ENCODE assay signal across 21 cellular contexts in genomic region chr16:57766714-57767348, GRCh38. TPM values are rescaled to one million over a fixed set of nuclear protein-coding genes. Genes with fewer than 3 reads are reported as not detected.
DNase-seq lines count a peak whose midpoint lies in the region; ATAC-seq, FAIRE-seq and TF ChIP-seq lines count a peak whose summit lies in the region.
"Had no signal": no experiment of that assay in that cellular context is flagged by ENCODE, and none has a peak within 500 bp of the region (broad histone marks: within the 10 kb centered on the region; RNA-seq: fewer than 3 reads in every experiment).

No MANE protein-coding gene starts in this region.

- no peak overlapping the region for H4K8ac ChIP-seq in neuronal stem cell (ENCODE audit: low read depth, low read length)

- no peak overlapping the region for H2BK120ac ChIP-seq in neuronal stem cell (ENCODE audit: low read depth, low read length)

- H3K79me1 ChIP-seq in neuronal stem cell (ENCODE audit: low read depth, low read length): no peaks in the 10 kb centered on the region

- H4K20me1 ChIP-seq in HepG2 (ENCODE audit: insufficient read depth, low read length): no peaks in the 10 kb centered on the region
- H4K20me1 ChIP-seq in K562 (replicated peaks; ENCODE audit: control insufficient read depth, insufficient read depth, low read length): no peaks in the 10 kb centered on the region

- BruUV-seq in HepG2 (replicated peaks; lab: Mats Ljungman, UMichigan) (no TSS peak), K562 (replicated peaks; lab: Mats Ljungman, UMichigan) (no TSS peak)

- no peak overlapping the region for H3K14ac ChIP-seq in neuronal stem cell (ENCODE audit: low read length)

- H3K9ac ChIP-seq in HepG2 (ENCODE audit: insufficient read depth, low read depth, low read length): no peak overlapping the region
- H3K9ac ChIP-seq in K562 (ENCODE audit: insufficient read depth in 1 of 2, low read depth in 2 of 2, low read length in 2 of 2): no peak overlapping the region; a peak in 1 of 4 replicates
- peak overlapping the region; percentile 12 for H3K9ac ChIP-seq in neuronal stem cell (ENCODE audit: low read depth, low read length, poor library complexity)
- H3K9ac ChIP-seq: GM23248 had no signal

- no peaks in the 10 kb centered on the region for H3K9me3 ChIP-seq in HepG2 (ENCODE audit: low read length)
- no peaks in the 10 kb centered on the region for H3K9me3 ChIP-seq in right lobe of liver
- no peaks in the 10 kb centered on the region for H3K9me3 ChIP-seq in K562 (replicated peaks; ENCODE audit: control insufficient read depth, insufficient read depth, low read depth, low read length)
- H3K9me3 ChIP-seq in neuronal stem cell (replicated peaks in 1 of 2; ENCODE audit: control insufficient read depth in 2 of 2, insufficient read depth in 1 of 2, low read depth in 1 of 2, low read length in 2 of 2): no peaks in the 10 kb centered on the region
- H3K9me3 ChIP-seq: BE2C had no signal

- H3K4me1 ChIP-seq in HepG2 (ENCODE audit: insufficient read depth, low read length) (no peaks in the 10 kb centered on the region), right lobe of liver (no peaks in the 10 kb centered on the region), K562 (replicated peaks in 1 of 2; ENCODE audit: control insufficient read depth in 2 of 2, insufficient read depth in 2 of 2, low read length in 2 of 2) (peaks cover 4 to 20% of the 10 kb centered on the region in 2 experiments; a peak in 3 of 5 replicates), neuronal stem cell (ENCODE audit: control insufficient read depth in 2 of 2, insufficient read depth in 1 of 2, low read depth in 1 of 2, low read length in 2 of 2) (peaks cover 3 to 8% of the 10 kb centered on the region in 2 donors)

- no peak overlapping the region for H2AFZ ChIP-seq in HepG2 (ENCODE audit: low read length)
- no peak overlapping the region for H2AFZ ChIP-seq in K562 (ENCODE audit: low read depth, low read length)
- no peak overlapping the region for H2AFZ ChIP-seq in neuronal stem cell (ENCODE audit: low read length)
- H2AFZ ChIP-seq: GM23248 had no signal

- POLR2A ChIA-PET in HepG2 (lab: Yijun Ruan, JAX) (interaction anchor here (1.0 kb wide), 1 partner anchor 12 kb away, joined by 3 read pairs; no protein-coding TSS in a partner anchor), K562 (lab: Yijun Ruan, JAX) (interaction anchor here (0.6 to 0.9 kb wide), 3 partner anchors 13 to 44 kb away, joined by 3 read pairs; no protein-coding TSS in a partner anchor)

- no peaks in the 10 kb centered on the region for H3K27me3 ChIP-seq in HepG2 (ENCODE audit: control insufficient read depth in 1 of 2, insufficient read depth in 2 of 2, low read length in 2 of 2)
- H3K27me3 ChIP-seq in right lobe of liver: no peaks in the 10 kb centered on the region
- H3K27me3 ChIP-seq in K562 (ENCODE audit: control insufficient read depth in 2 of 2, insufficient read depth in 2 of 2, low read length in 2 of 2): no peaks in the 10 kb centered on the region
- H3K27me3 ChIP-seq in neuronal stem cell (ENCODE audit: control insufficient read depth in 3 of 3, insufficient read depth in 3 of 3, low read depth in 1 of 3, low read length in 3 of 3): no peaks in the 10 kb centered on the region
- H3K27me3 ChIP-seq: BE2C had no signal

- TF ChIP-seq EP300 in HepG2 (IDR thresholded peaks at IDR 0.05; ENCODE audit: low read depth in 2 of 2, low read length in 2 of 2): no peak
- no peak for TF ChIP-seq EP300 in HepG2 (CRISPR knock-in tag; IDR thresholded peaks at IDR 0.05; ENCODE audit: borderline replicate concordance)
- TF ChIP-seq EP300 in K562 (IDR thresholded peaks at IDR 0.05; ENCODE audit: low read length): no peak

- TF ChIP-seq RAD21 in HepG2 (CRISPR knock-in tag; IDR thresholded peaks at IDR 0.05) (no peak), K562 (CRISPR knock-in tag; conservative IDR thresholded peaks at IDR 0.05 in 1 of 2, IDR thresholded peaks at IDR 0.05 in 1 of 2) (no peak)

- 97% methylated on average over 15 of the region's 15 CpGs for WGBS in HepG2 (ENCODE audit: low lambda C conversion rate)
- 93% methylated on average over 3 of the region's 15 CpGs for WGBS in right lobe of liver (ENCODE audit: insufficient coverage, low coverage, low lambda C conversion rate, missing lambda C conversion rate)
- WGBS in K562 (ENCODE audit: insufficient coverage, low coverage, missing lambda C conversion rate): 85% methylated on average over 14 of the region's 15 CpGs
- no CpG with 5 or more reads among the region's 15 CpGs for WGBS in neuronal stem cell (ENCODE audit: extremely low coverage in 2 of 2, insufficient read length in 2 of 2, insufficient replicate concordance in 1 of 2), 2 donors

- H2BK5ac ChIP-seq in neuronal stem cell (ENCODE audit: low read length): no peak overlapping the region

- H3K23ac ChIP-seq in neuronal stem cell (ENCODE audit: low read depth, low read length, poor library complexity): peak overlapping the region; percentile 68

- H4K91ac ChIP-seq in neuronal stem cell (ENCODE audit: low read depth, low read length, poor library complexity): no peak overlapping the region

- TF ChIP-seq CTCF in HepG2 (CRISPR knock-in tag; IDR thresholded peaks at IDR 0.05) (no peak), right lobe of liver (IDR thresholded peaks at IDR 0.05) (no peak), K562 (IDR thresholded peaks at IDR 0.05 in 2 of 3, conservative IDR thresholded peaks at IDR 0.05 in 1 of 3; ENCODE audit: insufficient read depth in 2 of 3, low read depth in 1 of 3, low read length in 3 of 3) (no peak)

- no peak overlapping the region for H3K4me3 ChIP-seq in HepG2 (replicated peaks in 1 of 3; ENCODE audit: insufficient read depth in 1 of 3, low read depth in 2 of 3, low read length in 3 of 3)
- no peak overlapping the region for H3K4me3 ChIP-seq in right lobe of liver
- no peak overlapping the region for H3K4me3 ChIP-seq in K562
- peak overlapping the region in 1 of 2 donors; percentile 16 for H3K4me3 ChIP-seq in neuronal stem cell (ENCODE audit: low read length in 2 of 2)
- H3K4me3 ChIP-seq: GM23248 had no signal

- H3K27ac ChIP-seq in HepG2 (ENCODE audit: extremely low read length, insufficient read depth, low read length): no peak overlapping the region
- no peak overlapping the region for H3K27ac ChIP-seq in right lobe of liver
- no peak overlapping the region for H3K27ac ChIP-seq in K562 (ENCODE audit: extremely low read depth, low read depth, low read length)
- H3K27ac ChIP-seq in neuronal stem cell (replicated peaks; ENCODE audit: low read length): no peak overlapping the region
- H3K27ac ChIP-seq: GM23248 had no signal

- H2BK15ac ChIP-seq in neuronal stem cell (ENCODE audit: low read length): no peak overlapping the region

- H2BK12ac ChIP-seq in neuronal stem cell (ENCODE audit: low read length): peak overlapping the region; percentile 75

- TF ChIP-seq POLR2A in HepG2 (IDR thresholded peaks at IDR 0.05; ENCODE audit: insufficient read depth in 1 of 2, low read depth in 2 of 2, low read length in 2 of 2) (no peak), right lobe of liver (IDR thresholded peaks at IDR 0.05) (no peak), K562 (conservative IDR thresholded peaks at IDR 0.05) (no peak)

- H2AK5ac ChIP-seq in neuronal stem cell (ENCODE audit: low read depth, low read length): peak overlapping the region; percentile 34

- ATAC-seq in HepG2: no peak
- ATAC-seq in right lobe of liver: no peak
- ATAC-seq in K562: no peak
- no peak for ATAC-seq in HG02884 (IDR thresholded peaks at IDR 0.05; ENCODE audit: unreplicated experiment)
- no peak for ATAC-seq in HG02938 (IDR thresholded peaks at IDR 0.05; ENCODE audit: unreplicated experiment)
- ATAC-seq in left lobe of liver: no peak

- H3K4me2 ChIP-seq in HepG2 (ENCODE audit: low read depth, low read length) (no peak overlapping the region), K562 (ENCODE audit: insufficient read depth, low read length) (no peak overlapping the region), neuronal stem cell (ENCODE audit: insufficient read depth, low read length, poor library complexity, severe bottlenecking) (no peak overlapping the region)

- H3K4ac ChIP-seq in neuronal stem cell (ENCODE audit: low read length): no peak overlapping the region

- intact Hi-C loops in HepG2 (cut with micrococcal nuclease; ENCODE audit: unreplicated experiment): no loop called here
- intact Hi-C loops in right lobe of liver (cut with DNase I): loop anchor here in 1 of 2 donors (10.0 kb wide), 1 partner anchor 248 kb away; no protein-coding TSS in a partner anchor
- intact Hi-C loops in K562 (cut with micrococcal nuclease): no loop called here

- H3K36me3 ChIP-seq in HepG2 (replicated peaks in 1 of 2; ENCODE audit: control insufficient read depth in 1 of 2, insufficient read depth in 2 of 2, low read length in 2 of 2) (peaks cover 34 to 65% of the 10 kb centered on the region in 2 experiments), right lobe of liver (peaks cover 0 to 70% (median 33%) of the 10 kb centered on the region in 4 donors), K562 (ENCODE audit: control insufficient read depth, insufficient read depth, low read length) (peaks cover 86% of the 10 kb centered on the region), neuronal stem cell (replicated peaks in 1 of 2; ENCODE audit: control insufficient read depth in 2 of 2, insufficient read depth in 2 of 2, low read length in 2 of 2) (no peaks in the 10 kb centered on the region)
- H3K36me3 ChIP-seq: BE2C had no signal

- H3K9me1 ChIP-seq in K562 (ENCODE audit: control insufficient read depth, insufficient read depth, low read length): no peaks in the 10 kb centered on the region

- CTCF ChIA-PET in HepG2 (lab: Yijun Ruan, JAX; ENCODE audit: low intra/inter-chr PET ratio, low total read pairs): no interaction called here
- CTCF ChIA-PET in K562 (lab: Yijun Ruan, JAX; ENCODE audit: low intra/inter-chr PET ratio): interaction anchor here (0.7 kb wide), 1 partner anchor 234 kb away, joined by 3 read pairs; the partner anchor contains the start of gene ZNF319

- in situ Hi-C loops in HepG2 (cut with HindIII; ENCODE audit: extremely low pct_ligation_motif_present, low pct_unique_long_range_greater_than_20kb) (no loop called here), K562 (cut with MboI) (no loop called here)

- H3K79me2 ChIP-seq in HepG2 (ENCODE audit: insufficient read depth, low read length) (no peaks in the 10 kb centered on the region), K562 (ENCODE audit: control insufficient read depth, insufficient read depth, low read length) (no peaks in the 10 kb centered on the region)

- FAIRE-seq in HepG2 (lab: Jason Lieb, UNC) (no peak), K562 (lab: Jason Lieb, UNC) (no peak)
- FAIRE-seq: G401.6, GM12891, GM18507, H54 had no signal

- no peak for DNase-seq in HepG2 (ENCODE audit: low spot score)
- DNase-seq in right lobe of liver: no peak
- no peak for DNase-seq in K562 (ENCODE audit: extremely low read depth in 1 of 4, low spot score in 3 of 4)
- no peak for DNase-seq in neuronal stem cell (ENCODE audit: low spot score)
- DNase-seq in left lobe of liver (ENCODE audit: low spot score): no peak
- no peak for DNase-seq in LoVo (ENCODE audit: low spot score)
- DNase-seq: 8988T; ACHN; BE2C; C1 segment of cervical spinal cord; CD4-positive, CD25-positive, alpha-beta regulatory T cell; CD8-positive, alpha-beta memory T cell; COR-L47; GM23248; HCEC 1CT had no signal

- H3K18ac ChIP-seq in neuronal stem cell (ENCODE audit: low read length): no peak overlapping the region

RNA-seq across cellular contexts. Expression of gene KATNB1, which starts 31.3 kb away (rescaled TPM):
- total RNA-seq in HepG2 (2016; rRNA removed; fragmentation: Illumina TruSeq; extraction: Trizol) (25.2 and 31.5 TPM in 2 replicates), right lobe of liver (10 to 100 TPM in 2 of 6 experiments, 1 to 10 TPM in 4; 5.6 to 17.5 (median 8.5) TPM), K562 (2014; rRNA removed) (41.7 and 49.9 TPM in 2 replicates), K562 (2014; rRNA removed; fragmentation: Illumina TruSeq; extraction: Trizol) (11.0 and 12.4 TPM in 2 replicates), K562 (2015; rRNA removed; fragmentation: Illumina TruSeq; extraction: Trizol) (16.2 and 19.2 TPM in 2 replicates), K562 (2021) (50.2 and 52.6 TPM in 2 replicates), left lobe of liver (8.7 TPM)
- total RNA-seq in HepG2 (2016; cell fraction: cytosol; rRNA removed; fragmentation: Illumina TruSeq; extraction: Trizol; ENCODE audit: low read depth): 14.2 and 18.3 TPM in 2 replicates
- total RNA-seq in HepG2 (2016; cell fraction: insoluble cytoplasmic fraction; rRNA removed; fragmentation: Illumina TruSeq; extraction: Trizol): 21.2 and 33.1 TPM in 2 replicates
- 34.3 and 42.2 TPM in 2 replicates for total RNA-seq in HepG2 (2016; cell fraction: membrane; rRNA removed; fragmentation: Illumina TruSeq; extraction: Trizol)
- total RNA-seq in HepG2 (2016; cell fraction: nucleus; rRNA removed; fragmentation: Illumina TruSeq; extraction: Trizol): 21.9 and 25.7 TPM in 2 replicates
- polyA plus RNA-seq in HepG2 (2011; rRNA removed) (39.8 and 43.5 TPM in 2 replicates), K562 (2011; rRNA removed) (21.9 and 35.8 TPM in 2 replicates), K562 (2014; fragmentation: Illumina TruSeq; extraction: Trizol) (34.2 and 55.7 TPM in 2 replicates), K562 (2014; fragmentation: Nextera tagmentation; extraction: Ambion mirVana) (1 to 10 TPM; 1.2 to 2.6 TPM), K562 (2014; rRNA removed) (39.6 and 48.0 TPM in 2 replicates)
- polyA plus RNA-seq in HepG2 (2011; cell fraction: cytosol; rRNA removed): 17.4 and 27.7 TPM in 2 replicates
- polyA plus RNA-seq in HepG2 (2011; cell fraction: nucleus; rRNA removed): 122 and 146 TPM in 2 replicates
- 16.2 and 20.9 TPM in 2 replicates for polyA plus RNA-seq in HepG2 (2012)
- 15.0 and 20.0 TPM in 2 replicates for polyA plus RNA-seq in HepG2 (2016; cell fraction: cytosol; fragmentation: Illumina TruSeq; extraction: Trizol; ENCODE audit: low read depth)
- polyA plus RNA-seq in HepG2 (2016; cell fraction: insoluble cytoplasmic fraction; fragmentation: Illumina TruSeq; extraction: Trizol; ENCODE audit: low read depth): 22.6 and 30.3 TPM in 2 replicates
- polyA plus RNA-seq in HepG2 (2016; cell fraction: membrane; fragmentation: Illumina TruSeq; extraction: Trizol; ENCODE audit: low read depth): 30.4 and 34.5 TPM in 2 replicates
- 49.3 and 53.8 TPM in 2 replicates for polyA plus RNA-seq in HepG2 (2016; cell fraction: nucleus; fragmentation: Illumina TruSeq; extraction: Trizol; ENCODE audit: insufficient read depth, low read depth)
- 29.8 and 60.0 TPM in 2 replicates for polyA minus RNA-seq in HepG2 (2011; rRNA and poly(A)+ RNA removed; ENCODE audit: low replicate concordance)
- polyA minus RNA-seq in HepG2 (2011; cell fraction: cytosol; rRNA and poly(A)+ RNA removed): 13.6 and 19.1 TPM in 2 replicates
- 27.9 and 30.3 TPM in 2 replicates for polyA minus RNA-seq in HepG2 (2011; cell fraction: nucleus; rRNA and poly(A)+ RNA removed)
- 32.2 and 108 TPM in 2 replicates for total RNA-seq in K562 (2011; cell fraction: chromatin; rRNA removed; ENCODE audit: low replicate concordance)
- 85.9 and 107 TPM in 2 replicates for total RNA-seq in K562 (2011; cell fraction: nucleolus; rRNA removed)
- total RNA-seq in K562 (2011; cell fraction: nucleoplasm; rRNA removed): 35.6 and 47.7 TPM in 2 replicates
- polyA plus RNA-seq in K562 (2011; cell fraction: cytosol; rRNA removed): 23.3 and 42.8 TPM in 2 replicates
- polyA plus RNA-seq in K562 (2011; cell fraction: nucleus; rRNA removed): 157 and 196 TPM in 2 replicates
- 32.5 and 46.3 TPM in 2 replicates for polyA plus RNA-seq in K562 (2012)
- 9.4 and 10.4 TPM in 2 replicates for polyA minus RNA-seq in K562 (2011; rRNA and poly(A)+ RNA removed)
- polyA minus RNA-seq in K562 (2011; cell fraction: cytosol; rRNA and poly(A)+ RNA removed): 17.7 and 29.2 TPM in 2 replicates
- polyA minus RNA-seq in K562 (2011; cell fraction: nucleus; rRNA and poly(A)+ RNA removed): 35.1 and 38.8 TPM in 2 replicates
- polyA plus RNA-seq in neuronal stem cell (2013, experiment 1 of 2): 31.8 TPM
- 30.8 TPM for polyA plus RNA-seq in neuronal stem cell (2013, experiment 2 of 2)

RNA-seq across cellular contexts. Expression of gene KIFC3, which starts 35.5 kb away (rescaled TPM):
- total RNA-seq in HepG2 (2016; rRNA removed; fragmentation: Illumina TruSeq; extraction: Trizol) (30.0 and 45.3 TPM in 2 replicates), right lobe of liver (10 to 100 TPM; 20.3 to 88.9 (median 46.4) TPM), K562 (2014; rRNA removed) (103 and 106 TPM in 2 replicates), K562 (2014; rRNA removed; fragmentation: Illumina TruSeq; extraction: Trizol) (19.0 and 22.9 TPM in 2 replicates), K562 (2015; rRNA removed; fragmentation: Illumina TruSeq; extraction: Trizol) (26.2 and 28.4 TPM in 2 replicates), K562 (2021) (94.5 and 105 TPM in 2 replicates), left lobe of liver (43.5 TPM)
- 11.2 and 13.3 TPM in 2 replicates for total RNA-seq in HepG2 (2016; cell fraction: cytosol; rRNA removed; fragmentation: Illumina TruSeq; extraction: Trizol; ENCODE audit: low read depth)
- 26.2 and 45.1 TPM in 2 replicates for total RNA-seq in HepG2 (2016; cell fraction: insoluble cytoplasmic fraction; rRNA removed; fragmentation: Illumina TruSeq; extraction: Trizol)
- 23.6 and 24.3 TPM in 2 replicates for total RNA-seq in HepG2 (2016; cell fraction: membrane; rRNA removed; fragmentation: Illumina TruSeq; extraction: Trizol)
- total RNA-seq in HepG2 (2016; cell fraction: nucleus; rRNA removed; fragmentation: Illumina TruSeq; extraction: Trizol): 39.1 and 45.8 TPM in 2 replicates
- polyA plus RNA-seq in HepG2 (2011; rRNA removed) (42.1 and 70.6 TPM in 2 replicates), K562 (2011; rRNA removed) (53.3 and 63.5 TPM in 2 replicates), K562 (2014; fragmentation: Illumina TruSeq; extraction: Trizol) (20.2 and 47.1 TPM in 2 replicates), K562 (2014; fragmentation: Nextera tagmentation; extraction: Ambion mirVana) (under 1 TPM; 0.23 to 0.96 TPM), K562 (2014; rRNA removed) (78.1 and 80.3 TPM in 2 replicates)
- polyA plus RNA-seq in HepG2 (2011; cell fraction: cytosol; rRNA removed): 43.4 and 59.0 TPM in 2 replicates
- 225 and 236 TPM in 2 replicates for polyA plus RNA-seq in HepG2 (2011; cell fraction: nucleus; rRNA removed)
- 21.3 and 43.4 TPM in 2 replicates for polyA plus RNA-seq in HepG2 (2012)
- polyA plus RNA-seq in HepG2 (2016; cell fraction: cytosol; fragmentation: Illumina TruSeq; extraction: Trizol; ENCODE audit: low read depth): 14.4 and 14.6 TPM in 2 replicates
- polyA plus RNA-seq in HepG2 (2016; cell fraction: insoluble cytoplasmic fraction; fragmentation: Illumina TruSeq; extraction: Trizol; ENCODE audit: low read depth): 20.2 and 24.5 TPM in 2 replicates
- 13.8 and 19.9 TPM in 2 replicates for polyA plus RNA-seq in HepG2 (2016; cell fraction: membrane; fragmentation: Illumina TruSeq; extraction: Trizol; ENCODE audit: low read depth)
- polyA plus RNA-seq in HepG2 (2016; cell fraction: nucleus; fragmentation: Illumina TruSeq; extraction: Trizol; ENCODE audit: insufficient read depth, low read depth): 79.4 and 80.8 TPM in 2 replicates
- 132 and 141 TPM in 2 replicates for polyA minus RNA-seq in HepG2 (2011; rRNA and poly(A)+ RNA removed; ENCODE audit: low replicate concordance)
- polyA minus RNA-seq in HepG2 (2011; cell fraction: cytosol; rRNA and poly(A)+ RNA removed): 31.9 and 33.7 TPM in 2 replicates
- polyA minus RNA-seq in HepG2 (2011; cell fraction: nucleus; rRNA and poly(A)+ RNA removed): 94.9 and 117 TPM in 2 replicates
- 164 and 411 TPM in 2 replicates for total RNA-seq in K562 (2011; cell fraction: chromatin; rRNA removed; ENCODE audit: low replicate concordance)
- total RNA-seq in K562 (2011; cell fraction: nucleolus; rRNA removed): 182 and 194 TPM in 2 replicates
- total RNA-seq in K562 (2011; cell fraction: nucleoplasm; rRNA removed): 159 and 191 TPM in 2 replicates
- 55.1 and 112 TPM in 2 replicates for polyA plus RNA-seq in K562 (2011; cell fraction: cytosol; rRNA removed)
- polyA plus RNA-seq in K562 (2011; cell fraction: nucleus; rRNA removed): 117 and 212 TPM in 2 replicates
- 52.0 and 117 TPM in 2 replicates for polyA plus RNA-seq in K562 (2012)
- 30.1 and 42.3 TPM in 2 replicates for polyA minus RNA-seq in K562 (2011; rRNA and poly(A)+ RNA removed)
- polyA minus RNA-seq in K562 (2011; cell fraction: cytosol; rRNA and poly(A)+ RNA removed): 44.9 and 52.3 TPM in 2 replicates
- polyA minus RNA-seq in K562 (2011; cell fraction: nucleus; rRNA and poly(A)+ RNA removed): 83.2 and 86.6 TPM in 2 replicates
- 1.3 TPM for polyA plus RNA-seq in neuronal stem cell (2013, experiment 1 of 2)
- polyA plus RNA-seq in neuronal stem cell (2013, experiment 2 of 2): 1.1 TPM
- polyA plus RNA-seq: CD4-positive, CD25-positive, alpha-beta regulatory T cell had no signal
